Comparison of ENCODE assay signal across 15 cellular contexts in the genomic region with DNA sequence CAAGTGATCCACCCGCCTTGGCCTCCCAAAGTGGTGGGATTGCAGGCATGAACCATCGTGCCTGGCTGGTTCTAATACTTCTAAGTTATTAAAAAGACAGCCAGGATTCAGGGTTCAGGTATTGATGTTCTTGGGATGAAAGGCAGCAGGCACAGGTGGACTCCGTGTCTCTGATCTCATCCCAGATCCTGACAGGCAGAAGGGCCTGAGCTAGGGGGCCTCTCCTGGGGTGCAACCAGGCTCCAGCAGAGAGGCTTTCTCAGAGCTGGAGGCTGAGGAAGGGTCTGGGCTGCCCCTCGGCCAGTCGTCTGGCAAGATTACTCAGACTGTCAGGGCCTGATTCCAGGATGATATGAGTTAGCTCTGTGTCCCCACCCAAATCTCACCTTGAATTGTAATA.
"Had no signal": no experiment of that assay in that cellular context is flagged by ENCODE, and none has a peak within 500 bp of the region (broad histone marks: within the 10 kb centered on the region; RNA-seq: fewer than 3 reads in every experiment).

No MANE protein-coding gene starts in this region.

- H3K27me3 ChIP-seq: transverse colon, uterus had no signal

- H3K9me3 ChIP-seq: adrenal gland, lower lobe of right lung, transverse colon, uterus had no signal

- H3K4me3 ChIP-seq: adrenal gland, lower lobe of right lung, SK-N-MC, transverse colon, uterus had no signal

- H3K27me3 Mint-ChIP-seq: activated CD4-positive, alpha-beta T cell treated with anti-CD3 and anti-CD28 coated beads for 36 hours had no signal

- H3K36me3 Mint-ChIP-seq: WTC11 had no signal

- H3K27ac Mint-ChIP-seq: dendritic cell treated with granulocyte-macrophage colony-stimulating factor and Interleukin-4, amounts not matched to agents 40 ng/mL and 50 ng/mL, for 4 days; WTC11 had no signal

- ATAC-seq: activated CD4-positive, alpha-beta T cell treated with anti-CD3 and anti-CD28 coated beads for 36 hours; left cardiac atrium; lower lobe of right lung; WTC11 had no signal

- DNase-seq: activated CD4-positive, alpha-beta T cell treated with anti-CD3 and anti-CD28 coated beads for 36 hours; activated CD4-positive, alpha-beta T cell treated with anti-CD3 and anti-CD28 coated beads, Interleukin-2, amount 50 U/mL, for 48 hours; adrenal gland; foreskin fibroblast; left cardiac atrium; lower lobe of right lung; occipital lobe; retina; stimulated activated naive CD4-positive, alpha-beta T cell treated with Interleukin-2 at 50 U/mL for 16 hours; transverse colon; uterus had no signal

- H3K36me3 ChIP-seq: adrenal gland, lower lobe of right lung, transverse colon, uterus had no signal

- H3K4me1 ChIP-seq: adrenal gland, uterus had no signal

- H3K9me3 Mint-ChIP-seq: dendritic cell treated with granulocyte-macrophage colony-stimulating factor and Interleukin-4, amounts not matched to agents 40 ng/mL and 50 ng/mL, for 4 days had no signal

- H3K27ac ChIP-seq: adrenal gland, epithelial cell of prostate, lower lobe of right lung, SK-N-MC, transverse colon, uterus had no signal

- H3K4me3 Mint-ChIP-seq: dendritic cell treated with granulocyte-macrophage colony-stimulating factor and Interleukin-4, amounts not matched to agents 40 ng/mL and 50 ng/mL, for 4 days; WTC11 had no signal
